In the genomic region with DNA sequence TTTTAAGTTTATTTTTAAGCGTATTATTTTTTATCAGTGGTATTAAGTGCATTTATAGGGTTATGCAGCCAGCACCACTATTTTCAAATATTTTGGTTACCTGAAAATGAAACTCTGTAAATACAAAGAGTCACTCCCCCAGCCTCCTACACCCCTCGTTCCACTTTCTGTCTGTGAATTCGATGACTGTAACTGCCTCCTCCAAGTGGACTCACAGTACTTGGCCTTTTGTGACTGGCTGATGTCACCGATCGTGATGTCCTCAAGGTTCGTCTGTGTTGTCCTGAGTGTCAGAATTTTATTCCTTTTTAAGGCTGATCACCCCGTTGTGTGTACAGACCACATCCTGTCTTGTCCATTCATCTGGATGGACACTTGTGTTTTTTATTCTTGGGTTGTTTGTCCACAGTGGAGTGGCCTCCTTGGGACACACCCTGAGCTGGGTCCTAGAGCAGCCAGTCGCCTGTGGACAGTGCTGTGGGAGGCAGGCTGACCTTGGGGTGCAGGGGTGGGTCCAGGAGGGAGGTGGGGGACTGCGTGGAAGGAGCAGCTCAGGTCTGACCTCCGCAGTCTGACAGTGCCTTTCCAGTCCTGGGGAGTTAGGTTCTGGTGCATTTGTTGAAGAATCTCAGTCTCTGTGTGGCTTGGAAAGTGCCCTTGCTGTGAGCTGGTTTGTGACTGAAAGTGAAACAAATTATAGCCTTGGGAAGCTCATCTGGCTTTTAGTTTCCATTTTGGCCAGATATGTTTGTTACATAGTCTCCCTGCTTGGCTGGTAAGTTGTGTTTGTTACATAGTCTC, we compare ENCODE assay signal across 10 cellular contexts. TPM values are rescaled to one million over a fixed set of nuclear protein-coding genes. Genes with fewer than 3 reads are reported as not detected.
DNase-seq lines count a peak whose midpoint lies in the region; ATAC-seq and TF ChIP-seq lines count a peak whose summit lies in the region.
"Had no signal": no experiment of that assay in that cellular context is flagged by ENCODE, and none has a peak within 500 bp of the region (broad histone marks: within the 10 kb centered on the region; RNA-seq: fewer than 3 reads in every experiment).

No MANE protein-coding gene starts in this region.

- H3K4me1 ChIP-seq in SK-N-SH (ENCODE audit: control insufficient read depth in 1 of 2, insufficient read depth in 2 of 2, low read depth in 1 of 2, low read length in 1 of 2) (peaks cover 2 to 13% of the 10 kb centered on the region in 2 experiments; a peak in 3 of 4 replicates), trophoblast cell (ENCODE audit: control insufficient read depth in 1 of 2, insufficient read depth in 2 of 2, low read length in 2 of 2) (peaks cover 0 to 3% of the 10 kb centered on the region in 2 experiments)
- H3K4me1 ChIP-seq: gastrocnemius medialis had no signal

- no peak overlapping the region for H4K91ac ChIP-seq in trophoblast cell (ENCODE audit: low read depth, low read length)

- no peak overlapping the region for H3K18ac ChIP-seq in trophoblast cell (ENCODE audit: low read length)

- H3K79me1 ChIP-seq in trophoblast cell (ENCODE audit: low read length), result no peaks in the 10 kb centered on the region

- H3K36me3 ChIP-seq in SK-N-SH (replicated peaks in 1 of 2; ENCODE audit: control insufficient read depth in 1 of 2, insufficient read depth in 2 of 2, low read length in 1 of 2) (peaks cover 20 to 63% of the 10 kb centered on the region in 2 experiments), trophoblast cell (ENCODE audit: control insufficient read depth in 1 of 2, insufficient read depth in 2 of 2, low read length in 2 of 2) (peaks cover 47 to 70% of the 10 kb centered on the region in 2 experiments)

- no peak overlapping the region for H2AK5ac ChIP-seq in trophoblast cell (ENCODE audit: low read length)

- H2BK120ac ChIP-seq in trophoblast cell (ENCODE audit: insufficient read depth, low read length, poor library complexity), result no peak overlapping the region

- H3K9ac ChIP-seq in SK-N-SH, result no peak overlapping the region
- no peak overlapping the region for H3K9ac ChIP-seq in trophoblast cell (ENCODE audit: low read length)

- no peak overlapping the region for H3K23ac ChIP-seq in trophoblast cell (ENCODE audit: low read length)

- no peaks in the 10 kb centered on the region for H3K27me3 ChIP-seq in SK-N-SH (ENCODE audit: insufficient read depth)
- H3K27me3 ChIP-seq in trophoblast cell (ENCODE audit: insufficient read depth, low read length), result no peaks in the 10 kb centered on the region
- H3K27me3 ChIP-seq: gastrocnemius medialis had no signal

- ATAC-seq in GM18508 (IDR thresholded peaks at IDR 0.05; ENCODE audit: insufficient read depth, unreplicated experiment) (peak; percentile 67), GM21529 (IDR thresholded peaks at IDR 0.05; ENCODE audit: unreplicated experiment) (peak; percentile 82), HG03520 (IDR thresholded peaks at IDR 0.05; ENCODE audit: unreplicated experiment) (peak; percentile 75), memory B cell (ENCODE audit: low read depth) (peak; percentile 90)
- ATAC-seq: gastrocnemius medialis had no signal

- H2AFZ ChIP-seq in SK-N-SH (ENCODE audit: low read depth) (no peak overlapping the region), trophoblast cell (ENCODE audit: insufficient read depth, low read length, poor library complexity) (no peak overlapping the region)

- TF ChIP-seq EP300 in SK-N-SH (IDR thresholded peaks at IDR 0.05; ENCODE audit: borderline replicate concordance in 1 of 2, low read depth in 1 of 2, low read length in 1 of 2), result no peak

- peaks cover 33% of the 10 kb centered on the region for H3K4me1 Mint-ChIP-seq in memory B cell

- DNase-seq in memory B cell (ENCODE audit: low spot score in 2 of 2) (no peak), SK-N-SH (no peak), DMS153 (lab: John Stamatoyannopoulos, UW) (no peak), hypothalamus (lab: John Stamatoyannopoulos, UW) (no peak), trophoblast cell (no peak)
- DNase-seq: NCI-H1436 had no signal

- TF ChIP-seq RAD21 in SK-N-SH (IDR thresholded peaks at IDR 0.05; ENCODE audit: low read length), result no peak

- peaks cover 7% of the 10 kb centered on the region for H3F3A ChIP-seq in SK-N-SH (replicated peaks; ENCODE audit: insufficient read depth)

- H3K4me3 ChIP-seq in SK-N-SH (ENCODE audit: low read depth in 2 of 2, low read length in 1 of 2), result no peak overlapping the region
- H3K4me3 ChIP-seq in trophoblast cell (ENCODE audit: low read depth, low read length), result no peak overlapping the region
- H3K4me3 ChIP-seq: gastrocnemius medialis had no signal

- no peaks in the 10 kb centered on the region for H3K9me3 ChIP-seq in SK-N-SH
- H3K9me3 ChIP-seq in trophoblast cell (ENCODE audit: insufficient read depth, low read depth, low read length), result peaks cover 2% of the 10 kb centered on the region
- H3K9me3 ChIP-seq: gastrocnemius medialis had no signal

- no peak overlapping the region for H3K4ac ChIP-seq in trophoblast cell (ENCODE audit: low read depth, low read length)

- POLR2A ChIA-PET in SK-N-SH (lab: Yijun Ruan, JAX), result no interaction called here

- H3K27ac Mint-ChIP-seq in memory B cell, result peak overlapping the region; percentile 75

- no peaks in the 10 kb centered on the region for H3K9me3 Mint-ChIP-seq in memory B cell

- no peak overlapping the region for H3K27ac ChIP-seq in SK-N-SH (ENCODE audit: low read depth in 2 of 2, low read length in 1 of 2)
- H3K27ac ChIP-seq in trophoblast cell (ENCODE audit: low read depth, low read length), result no peak overlapping the region
- H3K27ac ChIP-seq: gastrocnemius medialis had no signal

- H4K8ac ChIP-seq in trophoblast cell (ENCODE audit: low read depth, low read length), result no peak overlapping the region

- TF ChIP-seq CTCF in SK-N-SH (IDR thresholded peaks at IDR 0.05), result no peak

- H2BK12ac ChIP-seq in trophoblast cell (ENCODE audit: low read length), result no peak overlapping the region

- H3K4me3 Mint-ChIP-seq in memory B cell, result peak overlapping the region; percentile 52

- no peaks in the 10 kb centered on the region for H3K27me3 Mint-ChIP-seq in memory B cell

- H3K4me2 ChIP-seq in SK-N-SH (no peak overlapping the region), trophoblast cell (ENCODE audit: low read length) (no peak overlapping the region)

- H3K79me2 ChIP-seq in SK-N-SH (ENCODE audit: insufficient read depth) (peaks cover 50% of the 10 kb centered on the region), trophoblast cell (ENCODE audit: control insufficient read depth, insufficient read depth, low read length, poor library complexity) (no peaks in the 10 kb centered on the region)

- CTCF ChIA-PET in SK-N-SH (lab: Yijun Ruan, JAX), result no interaction called here

- peaks cover 7% of the 10 kb centered on the region; the same call in 1 of the 2 replicates for H4K20me1 ChIP-seq in SK-N-SH (ENCODE audit: insufficient read depth)

- H4K12ac ChIP-seq in trophoblast cell (ENCODE audit: low read depth, low read length), result no peak overlapping the region

- 91% methylated on average over 10 of the region's 10 CpGs for WGBS in SK-N-SH (ENCODE audit: low lambda C conversion rate)
- WGBS in trophoblast cell (ENCODE audit: extremely low coverage, insufficient coverage, insufficient read length), result no CpG with 5 or more reads among the region's 10 CpGs

- no peaks in the 10 kb centered on the region for H3K9me2 ChIP-seq in SK-N-SH

- H3K14ac ChIP-seq in trophoblast cell (ENCODE audit: low read length), result no peak overlapping the region

- no peak overlapping the region for H2BK5ac ChIP-seq in trophoblast cell (ENCODE audit: low read depth, low read length, poor library complexity)

- peaks cover 35% of the 10 kb centered on the region for H3K36me3 Mint-ChIP-seq in memory B cell

TF ChIP-seq in SK-N-SH, 30 proteins besides CTCF, POLR2A, EP300 and RAD21 (continues in another document):
- TF ChIP-seq FOSL2 (IDR thresholded peaks at IDR 0.05; ENCODE audit: borderline replicate concordance, low read depth) (no peak), FOXM1 (IDR thresholded peaks at IDR 0.05; ENCODE audit: low read depth) (no peak), YY1 (IDR thresholded peaks at IDR 0.05; ENCODE audit: low read depth) (no peak), EZH2phosphoT487 (IDR thresholded peaks at IDR 0.05; ENCODE audit: borderline replicate concordance, low read depth) (no peak)
- TF ChIP-seq, protein P1, sequence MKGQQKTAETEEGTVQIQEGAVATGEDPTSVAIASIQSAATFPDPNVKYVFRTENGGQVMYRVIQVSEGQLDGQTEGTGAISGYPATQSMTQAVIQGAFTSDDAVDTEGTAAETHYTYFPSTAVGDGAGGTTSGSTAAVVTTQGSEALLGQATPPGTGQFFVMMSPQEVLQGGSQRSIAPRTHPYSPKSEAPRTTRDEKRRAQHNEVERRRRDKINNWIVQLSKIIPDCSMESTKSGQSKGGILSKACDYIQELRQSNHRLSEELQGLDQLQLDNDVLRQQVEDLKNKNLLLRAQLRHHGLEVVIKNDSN (IDR thresholded peaks at IDR 0.05; ENCODE audit: borderline replicate concordance, low read depth), result no peak

RNA-seq across cellular contexts. Expression of gene MTG1, which starts 6.9 kb away (rescaled TPM):
- 86.4 and 90.7 TPM in 2 replicates for polyA plus RNA-seq in SK-N-SH (2012; rRNA removed)
- 37.8 and 49.0 TPM in 2 replicates for polyA plus RNA-seq in SK-N-SH (2012; cell fraction: cytosol; rRNA removed)
- polyA plus RNA-seq in SK-N-SH (2012; cell fraction: nucleus; rRNA removed), result 284 and 357 TPM in 2 replicates
- polyA plus RNA-seq in trophoblast cell (2013), result 38.2 and 40.1 TPM in 2 replicates

RNA-seq across cellular contexts. Expression of gene PAOX, which starts 21.8 kb away (rescaled TPM):
- polyA plus RNA-seq in SK-N-SH (2012; rRNA removed), result 6.2 and 6.6 TPM in 2 replicates
- polyA plus RNA-seq in SK-N-SH (2012; cell fraction: cytosol; rRNA removed), result 3.1 and 5.0 TPM in 2 replicates
- 12.6 and 16.0 TPM in 2 replicates for polyA plus RNA-seq in SK-N-SH (2012; cell fraction: nucleus; rRNA removed)
- 2.7 and 2.8 TPM in 2 replicates for polyA plus RNA-seq in trophoblast cell (2013)

RNA-seq across cellular contexts. Expression of gene SPRN, which starts 23.6 kb away (rescaled TPM):
- polyA plus RNA-seq in SK-N-SH (2012; rRNA removed), result 0.78 and 1.2 TPM in 2 replicates
- polyA plus RNA-seq in SK-N-SH (2012; cell fraction: cytosol; rRNA removed), result 0.46 and 0.55 TPM in 2 replicates
- polyA plus RNA-seq in SK-N-SH (2012; cell fraction: nucleus; rRNA removed), result 0.32 and 0.43 TPM in 2 replicates
- 0.01 TPM in 1 of 2 replicates, not detected in the other for polyA plus RNA-seq in trophoblast cell (2013)

RNA-seq across cellular contexts. Expression of gene ECHS1, which starts 27.7 kb away (rescaled TPM):
- polyA plus RNA-seq in SK-N-SH (2012; rRNA removed), result 72.1 and 97.8 TPM in 2 replicates
- 77.3 and 91.6 TPM in 2 replicates for polyA plus RNA-seq in SK-N-SH (2012; cell fraction: cytosol; rRNA removed)
- 58.6 and 68.8 TPM in 2 replicates for polyA plus RNA-seq in SK-N-SH (2012; cell fraction: nucleus; rRNA removed)
- 64.0 and 65.2 TPM in 2 replicates for polyA plus RNA-seq in trophoblast cell (2013)

RNA-seq across cellular contexts. Expression of gene FUOM, which starts 43.0 kb away (rescaled TPM):
- 25.3 and 32.5 TPM in 2 replicates for polyA plus RNA-seq in SK-N-SH (2012; rRNA removed)
- 18.1 and 23.5 TPM in 2 replicates for polyA plus RNA-seq in SK-N-SH (2012; cell fraction: cytosol; rRNA removed)
- 20.0 and 23.3 TPM in 2 replicates for polyA plus RNA-seq in SK-N-SH (2012; cell fraction: nucleus; rRNA removed)
- 18.2 and 20.6 TPM in 2 replicates for polyA plus RNA-seq in trophoblast cell (2013)
